In genomic region chr6:27605401-27606342, GRCh38 we compare ENCODE assay signal across 8 cellular contexts.
A peak's percentile ranks its signal among the peaks of the same experiment; 100 is the strongest.
DNase-seq lines count a peak whose midpoint lies in the region; ATAC-seq and TF ChIP-seq lines count a peak whose summit lies in the region.

No MANE protein-coding gene starts in this region.

- H3K27ac Mint-ChIP-seq in stimulated activated naive CD8-positive, alpha-beta T cell treated with anti-CD3 and anti-CD28 coated beads, Interleukin-15, Interleukin-2, amounts not matched to agents 100 ng/mL and 50 ng/mL, for 24 hours: peak overlapping the region; percentile 84

- H3K9me3 Mint-ChIP-seq in stimulated activated naive CD8-positive, alpha-beta T cell treated with anti-CD3 and anti-CD28 coated beads, Interleukin-15, Interleukin-2, amounts not matched to agents 100 ng/mL and 50 ng/mL, for 24 hours: no peaks in the 10 kb centered on the region

- BruUV-seq in Panc1 (replicated peaks; lab: Mats Ljungman, UMichigan): no TSS peak

- peaks cover 25% of the 10 kb centered on the region for H3K4me1 Mint-ChIP-seq in stimulated activated naive CD8-positive, alpha-beta T cell treated with anti-CD3 and anti-CD28 coated beads, Interleukin-15, Interleukin-2, amounts not matched to agents 100 ng/mL and 50 ng/mL, for 24 hours (ENCODE audit: low read depth)

- H3K4me3 Mint-ChIP-seq in stimulated activated naive CD8-positive, alpha-beta T cell treated with anti-CD3 and anti-CD28 coated beads, Interleukin-15, Interleukin-2, amounts not matched to agents 100 ng/mL and 50 ng/mL, for 24 hours: peak overlapping the region; percentile 69

- DNase-seq in stimulated activated CD4-positive, alpha-beta T cell treated with anti-CD3 and anti-CD28 coated beads, Interleukin-15, amount 100 ng/mL, for 24 hours: peak; percentile 43
- no peak for DNase-seq in stimulated activated CD4-positive, alpha-beta T cell treated with anti-CD3 and anti-CD28 coated beads, Interleukin-12 subunit alpha, Interleukin-12 subunit beta, amount 100 ng/mL, for 4 hours
- DNase-seq in Panc1 (ENCODE audit: low read depth, low spot score): peak; percentile 93
- peak; percentile 82 for DNase-seq in epithelial cell of esophagus (ENCODE audit: low read depth)
- no peak for DNase-seq in NCI-H187 (lab: John Stamatoyannopoulos, UW)
- DNase-seq in cortex of kidney (lab: John Stamatoyannopoulos, UW): no peak
- no peak for DNase-seq in NCI-H1436 treated with DMSO at 0.1 percent for 48 hours (lab: John Stamatoyannopoulos, UW)

- H3K27ac ChIP-seq in Panc1 (ENCODE audit: low read length): peak overlapping the region; percentile 91

- in situ Hi-C loops in Panc1 (cut with HindIII; ENCODE audit: low pct_unique_long_range_greater_than_20kb, low sequenced_read_pairs): no loop called here

- peak overlapping the region; percentile 80 to 91 for H3K4me3 ChIP-seq in Panc1 (ENCODE audit: low read depth in 2 of 2, low read length in 2 of 2)
- H3K4me3 ChIP-seq in epithelial cell of esophagus (ENCODE audit: low read length): peak overlapping the region; percentile 49

- no peaks in the 10 kb centered on the region for H3K36me3 ChIP-seq in Panc1 (ENCODE audit: control insufficient read depth, insufficient read depth, low read length)

- no peaks in the 10 kb centered on the region for H3K27me3 ChIP-seq in Panc1 (ENCODE audit: control insufficient read depth, insufficient read depth, low read length)

- H3K36me3 Mint-ChIP-seq in stimulated activated naive CD8-positive, alpha-beta T cell treated with anti-CD3 and anti-CD28 coated beads, Interleukin-15, Interleukin-2, amounts not matched to agents 100 ng/mL and 50 ng/mL, for 24 hours (ENCODE audit: low read depth): no peaks in the 10 kb centered on the region

- no peaks in the 10 kb centered on the region for H3K9me3 ChIP-seq in Panc1 (ENCODE audit: control insufficient read depth, insufficient read depth, low read depth, low read length)

- POLR2A ChIA-PET in Panc1 (lab: Charles Lee): interaction anchor here (0.5 kb wide), 1 partner anchor 132 kb away, joined by 12 read pairs; no protein-coding TSS in a partner anchor

- CTCF ChIA-PET in Panc1 (lab: Charles Lee): interaction anchor here (0.6 to 1.0 kb wide), 3 partner anchors 12 to 427 kb away, joined by 3 to 14 read pairs (median 3); no protein-coding TSS in a partner anchor

- H3K27me3 Mint-ChIP-seq in stimulated activated naive CD8-positive, alpha-beta T cell treated with anti-CD3 and anti-CD28 coated beads, Interleukin-15, Interleukin-2, amounts not matched to agents 100 ng/mL and 50 ng/mL, for 24 hours: peaks cover 67% of the 10 kb centered on the region

- ATAC-seq in Panc1: peak; percentile 84

- peaks cover 4% of the 10 kb centered on the region; the same call in 1 of the 2 replicates for H3K4me1 ChIP-seq in Panc1 (ENCODE audit: control insufficient read depth, insufficient read depth, low read length)

- intact Hi-C loops in Panc1 (cut with micrococcal nuclease; ENCODE audit: unreplicated experiment): loop anchor here (5.0 to 10.0 kb wide), 5 partner anchors 88 to 421 kb away; no protein-coding TSS in a partner anchor

- no peak for TF ChIP-seq CTCF in Panc1 (IDR thresholded peaks at IDR 0.05)
- no peak for TF ChIP-seq CTCF in epithelial cell of esophagus (IDR thresholded peaks at IDR 0.05; ENCODE audit: insufficient read depth, low read depth, low read length, missing control alignments)

Comparison
In these comparisons a context has a peak if more than half of its experiments do, and no peak if none do; other contexts are left out.
1. DNase-seq: peak in stimulated activated CD4-positive, alpha-beta T cell treated with anti-CD3 and anti-CD28 coated beads, Interleukin-15, amount 100 ng/mL, for 24 hours (single experiment), Panc1 (single experiment) and epithelial cell of esophagus (single experiment); none in stimulated activated CD4-positive, alpha-beta T cell treated with anti-CD3 and anti-CD28 coated beads, Interleukin-12 subunit alpha, Interleukin-12 subunit beta, amount 100 ng/mL, for 4 hours (single experiment), NCI-H187 (0 of 2), cortex of kidney (single experiment) and NCI-H1436 treated with DMSO at 0.1 percent for 48 hours (single experiment).